ENCODE assay signal across 8 cellular contexts in genomic region chr17:56976941-56977570, GRCh38. TPM values are rescaled to one million over a fixed set of nuclear protein-coding genes. Genes with fewer than 3 reads are reported as not detected.
DNase-seq lines count a peak whose midpoint lies in the region; ATAC-seq and TF ChIP-seq lines count a peak whose summit lies in the region.

No MANE protein-coding gene starts in this region.

- no peak overlapping the region for H3K27ac Mint-ChIP-seq in activated naive CD8-positive, alpha-beta T cell
- H3K27ac Mint-ChIP-seq in stimulated activated naive CD8-positive, alpha-beta T cell treated with anti-CD3 and anti-CD28 coated beads, Interleukin-15, amount 100 ng/mL, for 72 hours: peak overlapping the region in 1 of 2 donors; percentile 96

- H3K4me2 ChIP-seq in hepatocyte: peak overlapping the region; percentile 84

- H3K4me3 Mint-ChIP-seq in activated naive CD8-positive, alpha-beta T cell: peak overlapping the region; percentile 72
- peak overlapping the region; percentile 69 to 78 for H3K4me3 Mint-ChIP-seq in stimulated activated naive CD8-positive, alpha-beta T cell treated with anti-CD3 and anti-CD28 coated beads, Interleukin-15, amount 100 ng/mL, for 72 hours

- H3K36me3 Mint-ChIP-seq in activated naive CD8-positive, alpha-beta T cell: no peaks in the 10 kb centered on the region

- peak overlapping the region; percentile 83 for H2AFZ ChIP-seq in hepatocyte

- no peaks in the 10 kb centered on the region for H3K9me3 ChIP-seq in hepatocyte (ENCODE audit: low read depth)

- no peaks in the 10 kb centered on the region for H3K27me3 ChIP-seq in hepatocyte

- 68% methylated on average over 10 of the region's 10 CpGs for WGBS in hepatocyte (ENCODE audit: low lambda C conversion rate, missing lambda C conversion rate)

- no peak for ATAC-seq in stimulated activated naive CD8-positive, alpha-beta T cell treated with anti-CD3 and anti-CD28 coated beads, Interleukin-15, amount 100 ng/mL, for 72 hours

- H3K4me3 ChIP-seq in hepatocyte: peak overlapping the region; percentile 52

- no peaks in the 10 kb centered on the region for H4K20me1 ChIP-seq in hepatocyte (ENCODE audit: insufficient read depth, poor library complexity, severe bottlenecking)

- H3K79me2 ChIP-seq in hepatocyte: peaks cover 8% of the 10 kb centered on the region

- H3K4me1 ChIP-seq in hepatocyte (ENCODE audit: insufficient read depth): peaks cover 11% of the 10 kb centered on the region

- no peak for TF ChIP-seq CTCF in hepatocyte (IDR thresholded peaks at IDR 0.05; ENCODE audit: poor library complexity)

- H3K9me2 ChIP-seq in hepatocyte (replicated peaks; ENCODE audit: insufficient read depth): no peaks in the 10 kb centered on the region

- H3K27me3 Mint-ChIP-seq in activated naive CD8-positive, alpha-beta T cell: no peaks in the 10 kb centered on the region
- H3K27me3 Mint-ChIP-seq in stimulated activated naive CD8-positive, alpha-beta T cell treated with anti-CD3 and anti-CD28 coated beads, Interleukin-15, amount 100 ng/mL, for 72 hours: no peaks in the 10 kb centered on the region

- no peaks in the 10 kb centered on the region for H3K9me3 Mint-ChIP-seq in activated naive CD8-positive, alpha-beta T cell (ENCODE audit: low read depth)
- H3K9me3 Mint-ChIP-seq in stimulated activated naive CD8-positive, alpha-beta T cell treated with anti-CD3 and anti-CD28 coated beads, Interleukin-15, amount 100 ng/mL, for 72 hours: no peaks in the 10 kb centered on the region

- peaks cover 21% of the 10 kb centered on the region for H3K4me1 Mint-ChIP-seq in activated naive CD8-positive, alpha-beta T cell (ENCODE audit: low read depth)
- H3K4me1 Mint-ChIP-seq in stimulated activated naive CD8-positive, alpha-beta T cell treated with anti-CD3 and anti-CD28 coated beads, Interleukin-15, amount 100 ng/mL, for 72 hours: peaks cover 30% of the 10 kb centered on the region

- no peaks in the 10 kb centered on the region for H3K36me3 ChIP-seq in hepatocyte (replicated peaks; ENCODE audit: insufficient read depth, low read depth)

- no peak overlapping the region for H3K27ac ChIP-seq in hepatocyte

- DNase-seq in NCI-H748 (lab: John Stamatoyannopoulos, UW; ENCODE audit: unreplicated experiment) (peak; percentile 18), NCI-H748 treated with DMSO at 0.1 percent for 48 hours (lab: John Stamatoyannopoulos, UW) (no peak), hepatocyte (ENCODE audit: low spot score) (no peak), NCI-H524 (lab: John Stamatoyannopoulos, UW) (no peak), NCI-H2107 (lab: John Stamatoyannopoulos, UW) (no peak)
- no peak for DNase-seq in stimulated activated naive CD8-positive, alpha-beta T cell treated with anti-CD3 and anti-CD28 coated beads, Interleukin-15, amount 100 ng/mL, for 72 hours
- no peak for DNase-seq in stimulated activated naive CD4-positive, alpha-beta T cell (lab: John Stamatoyannopoulos, UW)

RNA-seq across cellular contexts. Expression of gene SCPEP1, which starts 0.9 kb away (rescaled TPM):
- total RNA-seq in hepatocyte: 68.3 and 81.2 TPM in 2 replicates
- 86.7 and 90.5 TPM in 2 replicates for polyA plus RNA-seq in hepatocyte

RNA-seq across cellular contexts. Expression of gene COIL, which starts 16.2 kb away (rescaled TPM):
- 19.8 and 21.0 TPM in 2 replicates for total RNA-seq in hepatocyte
- polyA plus RNA-seq in hepatocyte: 12.9 and 18.4 TPM in 2 replicates
